ENCODE assay signal across 20 cellular contexts in the genomic region with DNA sequence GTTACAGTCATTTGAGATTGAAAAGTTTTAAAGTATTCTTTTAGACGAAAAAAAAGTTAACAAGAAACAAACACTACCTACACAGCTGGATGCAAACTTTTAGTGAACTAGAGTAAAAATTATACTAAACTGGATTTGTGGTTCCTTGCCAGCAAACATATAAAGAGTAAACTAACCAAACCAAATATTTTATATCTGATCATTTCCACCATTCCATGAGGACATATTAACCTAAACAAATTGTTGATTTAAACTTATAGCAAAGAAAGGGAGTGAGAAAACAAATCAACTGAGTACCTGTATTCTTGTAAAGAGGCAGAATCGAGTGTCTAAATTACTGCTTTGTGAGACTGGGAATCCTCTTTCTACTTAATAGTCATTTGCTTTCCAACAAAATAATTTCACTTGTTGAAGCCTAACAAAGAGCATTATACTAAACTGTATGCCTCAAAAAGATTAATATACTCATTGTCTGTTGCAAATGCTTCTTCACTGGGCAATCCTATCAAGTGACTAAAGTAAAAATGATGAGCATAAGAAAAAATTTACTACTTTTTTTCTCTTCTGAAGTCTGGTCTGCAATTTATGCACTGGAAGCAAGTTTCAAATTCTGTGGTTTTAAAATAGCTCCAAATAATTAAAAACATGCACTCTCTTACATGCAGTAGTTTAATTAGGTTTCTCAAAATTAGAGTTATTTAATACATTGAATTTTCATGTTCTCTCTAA. TPM values are rescaled to one million over a fixed set of nuclear protein-coding genes. Genes with fewer than 3 reads are reported as not detected.
DNase-seq lines count a peak whose midpoint lies in the region; ATAC-seq, FAIRE-seq and TF ChIP-seq lines count a peak whose summit lies in the region.
"Had no signal": no experiment of that assay in that cellular context is flagged by ENCODE, and none has a peak within 500 bp of the region (broad histone marks: within the 10 kb centered on the region; RNA-seq: fewer than 3 reads in every experiment).

No MANE protein-coding gene starts in this region.

- ATAC-seq in RWPE2 (ENCODE audit: low read depth) = no peak
- no peak for ATAC-seq in GM21447 (IDR thresholded peaks at IDR 0.05; ENCODE audit: unreplicated experiment)
- ATAC-seq: stimulated activated effector memory CD8-positive, alpha-beta T cell treated with anti-CD3 and anti-CD28 coated beads, Interleukin-12 subunit alpha, Interleukin-12 subunit beta, amount 100 ng/mL, for 72 hours had no signal

- H3K4me1 ChIP-seq in RWPE2 (ENCODE audit: insufficient read depth, poor library complexity, severe bottlenecking) (peaks cover 18% of the 10 kb centered on the region), smooth muscle cell (ENCODE audit: low read depth) (peaks cover 4% of the 10 kb centered on the region)

- peak; percentile 4 for FAIRE-seq in endometrium (lab: Jason Lieb, UNC)
- FAIRE-seq: keratinocyte had no signal

- TF ChIP-seq CTCF in RWPE2 (IDR thresholded peaks at IDR 0.05; ENCODE audit: poor library complexity, severe bottlenecking) (no peak), smooth muscle cell (IDR thresholded peaks at IDR 0.05; ENCODE audit: borderline replicate concordance, insufficient read depth, poor library complexity, severe bottlenecking) (no peak), glutamatergic neuron (IDR thresholded peaks at IDR 0.05; ENCODE audit: partially characterized antibody, unreplicated experiment) (no peak)

- peak overlapping the region; percentile 48 for H3K27ac Mint-ChIP-seq in activated T-cell treated with anti-CD3 and anti-CD28 coated beads, Interleukin-2, amount 50 U/mL, for 24 hours
- H3K27ac Mint-ChIP-seq in glutamatergic neuron (ENCODE audit: unreplicated experiment) = no peak overlapping the region

- peaks cover 65% of the 10 kb centered on the region for H4K20me1 ChIP-seq in smooth muscle cell (ENCODE audit: low read depth)

- WGBS in smooth muscle cell (ENCODE audit: low lambda C conversion rate) = 88% methylated on average over 2 of the region's 2 CpGs

- H3K27ac ChIP-seq in RWPE2 (ENCODE audit: poor library complexity, severe bottlenecking) (peak overlapping the region; percentile 21), smooth muscle cell (ENCODE audit: low read depth) (peak overlapping the region; percentile 59)
- H3K27ac ChIP-seq: adrenal gland; BLaER1 treated with 17β-estradiol and CSF1 and Interleukin-3, amounts not matched to agents 10 nM and 100 nM; tibial artery; VCaP had no signal

- H3K36me3 ChIP-seq in RWPE2 (ENCODE audit: low read depth) = peaks cover 76% of the 10 kb centered on the region
- peaks cover 7% of the 10 kb centered on the region for H3K36me3 ChIP-seq in smooth muscle cell (ENCODE audit: low read depth)

- peaks cover 91% of the 10 kb centered on the region for H3K36me3 Mint-ChIP-seq in activated T-cell treated with anti-CD3 and anti-CD28 coated beads, Interleukin-2, amount 50 U/mL, for 24 hours (ENCODE audit: low read depth)
- no peaks in the 10 kb centered on the region for H3K36me3 Mint-ChIP-seq in glutamatergic neuron (ENCODE audit: unreplicated experiment)

- H3K4me3 ChIP-seq in RWPE2 (ENCODE audit: severe bottlenecking) (no peak overlapping the region), smooth muscle cell (no peak overlapping the region)
- H3K4me3 ChIP-seq: adrenal gland; BLaER1 treated with 17β-estradiol and CSF1 and Interleukin-3, amounts not matched to agents 10 nM and 100 nM; tibial artery had no signal

- DNase-seq in activated T-cell treated with anti-CD3 and anti-CD28 coated beads, Interleukin-2, amount 50 U/mL, for 24 hours = no peak
- no peak for DNase-seq in activated T-cell treated with anti-CD3 and anti-CD28 coated beads, Interleukin-2, amount 50 U/mL, for 1 hour
- DNase-seq in RWPE2 (ENCODE audit: low spot score) (no peak), smooth muscle cell (lab: John Stamatoyannopoulos, UW; ENCODE audit: unreplicated experiment) (no peak), glutamatergic neuron (no peak)
- no peak for DNase-seq in activated CD8-positive, alpha-beta memory T cell treated with anti-CD3 and anti-CD28 coated beads, Interleukin-2, amount 50 U/mL, for 48 hours
- DNase-seq: activated CD4-positive, alpha-beta T cell treated with anti-CD3 and anti-CD28 coated beads, Interleukin-2, amount 50 U/mL, for 4 hours; adrenal gland; DMS 273 treated with DMSO at 0.1 percent for 48 hours; GF-D8; hypothalamus; tibial artery had no signal

- no peaks in the 10 kb centered on the region for H3K9me3 Mint-ChIP-seq in activated T-cell treated with anti-CD3 and anti-CD28 coated beads, Interleukin-2, amount 50 U/mL, for 24 hours
- no peaks in the 10 kb centered on the region for H3K9me3 Mint-ChIP-seq in glutamatergic neuron (ENCODE audit: unreplicated experiment)
- H3K9me3 Mint-ChIP-seq: activated T-helper 1 cell treated with anti-CD3 and anti-CD28 coated beads, Interleukin-12 subunit alpha, Interleukin-12 subunit beta, Interleukin-2, Interleukin-4 antibody, amounts not matched to agents 30 ng/mL and 10 ng/mL and 1 ng/mL, durations not matched to agents 14 hours and 24 hours and 36 hours; central memory CD8-positive, alpha-beta T cell; stimulated activated effector memory CD8-positive, alpha-beta T cell treated with anti-CD3 and anti-CD28 coated beads, Interleukin-12 subunit alpha, Interleukin-12 subunit beta, amount 100 ng/mL, for 72 hours had no signal

- H3K9ac ChIP-seq in smooth muscle cell (ENCODE audit: low read depth) = no peak overlapping the region

- peak overlapping the region; percentile 1 for H3K4me2 ChIP-seq in smooth muscle cell
- H3K4me2 ChIP-seq: BLaER1 treated with 17β-estradiol and CSF1 and Interleukin-3, amounts not matched to agents 10 nM and 100 nM had no signal

- H2AFZ ChIP-seq in smooth muscle cell (ENCODE audit: low read depth) = no peak overlapping the region

- no peaks in the 10 kb centered on the region for H3K27me3 Mint-ChIP-seq in activated T-cell treated with anti-CD3 and anti-CD28 coated beads, Interleukin-2, amount 50 U/mL, for 24 hours
- no peaks in the 10 kb centered on the region for H3K27me3 Mint-ChIP-seq in glutamatergic neuron (ENCODE audit: unreplicated experiment)
- H3K27me3 Mint-ChIP-seq: central memory CD8-positive, alpha-beta T cell had no signal

- H3K79me2 ChIP-seq in smooth muscle cell (ENCODE audit: low read depth) = peaks cover 16% of the 10 kb centered on the region

- H3F3A ChIP-seq in smooth muscle cell (ENCODE audit: low read depth) = peaks cover 3% of the 10 kb centered on the region

- peaks cover 32% of the 10 kb centered on the region for H3K4me1 Mint-ChIP-seq in activated T-cell treated with anti-CD3 and anti-CD28 coated beads, Interleukin-2, amount 50 U/mL, for 24 hours (ENCODE audit: low read depth)
- H3K4me1 Mint-ChIP-seq in glutamatergic neuron (ENCODE audit: low read depth, unreplicated experiment) = no peaks in the 10 kb centered on the region

- H3K27me3 ChIP-seq in RWPE2 (ENCODE audit: insufficient read depth, poor library complexity, severe bottlenecking) (no peaks in the 10 kb centered on the region), smooth muscle cell (ENCODE audit: low read depth) (no peaks in the 10 kb centered on the region)
- H3K27me3 ChIP-seq: adrenal gland; BLaER1 treated with 17β-estradiol and CSF1 and Interleukin-3, amounts not matched to agents 10 nM and 100 nM; tibial artery had no signal

- H3K4me3 Mint-ChIP-seq in activated T-cell treated with anti-CD3 and anti-CD28 coated beads, Interleukin-2, amount 50 U/mL, for 24 hours = no peak overlapping the region
- no peak overlapping the region for H3K4me3 Mint-ChIP-seq in glutamatergic neuron (ENCODE audit: unreplicated experiment)
- H3K4me3 Mint-ChIP-seq: activated T-helper 1 cell treated with anti-CD3 and anti-CD28 coated beads, Interleukin-12 subunit alpha, Interleukin-12 subunit beta, Interleukin-2, Interleukin-4 antibody, amounts not matched to agents 30 ng/mL and 10 ng/mL and 1 ng/mL, durations not matched to agents 14 hours and 24 hours and 36 hours; central memory CD8-positive, alpha-beta T cell; stimulated activated effector memory CD8-positive, alpha-beta T cell treated with anti-CD3 and anti-CD28 coated beads, Interleukin-12 subunit alpha, Interleukin-12 subunit beta, amount 100 ng/mL, for 72 hours had no signal

- H3K9me3 ChIP-seq in RWPE2 (ENCODE audit: severe bottlenecking) (no peaks in the 10 kb centered on the region), smooth muscle cell (replicated peaks; ENCODE audit: low read depth) (no peaks in the 10 kb centered on the region)
- H3K9me3 ChIP-seq: adrenal gland; BLaER1 treated with 17β-estradiol and CSF1 and Interleukin-3, amounts not matched to agents 10 nM and 100 nM; tibial artery had no signal

RNA-seq across cellular contexts. Expression of gene AKAP10, which starts 37.5 kb away (rescaled TPM):
- total RNA-seq in smooth muscle cell = 28.4 and 28.6 TPM in 2 replicates
- 23.7 and 28.0 TPM in 2 replicates for polyA plus RNA-seq in smooth muscle cell
- 29.8 TPM for total RNA-seq in glutamatergic neuron (ENCODE audit: unreplicated experiment)
